ENCODE assay signal across 10 cellular contexts in the genomic region with DNA sequence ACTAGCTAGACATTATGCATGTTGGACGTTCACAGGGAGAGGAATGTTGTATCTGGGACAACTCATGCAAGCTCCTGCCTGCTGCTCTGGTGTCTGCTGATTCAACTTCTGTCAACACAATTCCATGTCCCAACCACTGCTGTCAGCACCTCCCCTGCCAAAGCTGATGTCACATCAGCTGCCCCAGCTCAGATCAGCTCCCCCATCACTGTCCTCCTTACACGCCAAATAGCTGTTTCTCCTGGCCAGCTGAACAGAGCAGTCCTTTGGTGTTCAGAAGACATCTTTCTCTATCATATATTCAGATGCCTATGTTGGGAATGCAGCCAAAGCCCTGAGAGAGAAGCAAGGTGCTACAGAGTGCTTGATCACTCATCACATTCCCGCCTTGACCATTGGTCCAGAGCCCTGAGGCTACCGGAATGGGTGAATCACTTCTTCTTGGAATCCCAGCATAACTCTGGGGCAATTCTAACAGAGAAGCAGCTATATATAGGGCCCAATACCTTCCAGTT.
DNase-seq lines count a peak whose midpoint lies in the region; ATAC-seq, FAIRE-seq and TF ChIP-seq lines count a peak whose summit lies in the region.
"Had no signal": no experiment of that assay in that cellular context is flagged by ENCODE, and none has a peak within 500 bp of the region (broad histone marks: within the 10 kb centered on the region; RNA-seq: fewer than 3 reads in every experiment).

No MANE protein-coding gene starts in this region.

- no peak overlapping the region; the same call in 1 of the 2 replicates for H2AFZ ChIP-seq in SK-N-SH (ENCODE audit: low read depth)

- TF ChIP-seq EP300 in SK-N-SH (IDR thresholded peaks at IDR 0.05; ENCODE audit: borderline replicate concordance in 1 of 2, low read depth in 1 of 2, low read length in 1 of 2) = peak in 1 of 2 experiments; percentile 83; a peak in 2 of 4 replicates

- H3K4me1 ChIP-seq in SK-N-SH (ENCODE audit: control insufficient read depth in 1 of 2, insufficient read depth in 2 of 2, low read depth in 1 of 2, low read length in 1 of 2) (peaks cover 0 to 13% of the 10 kb centered on the region in 2 experiments; a peak in 2 of 4 replicates), psoas muscle (peaks cover 20% of the 10 kb centered on the region), vagina (peaks cover 8% of the 10 kb centered on the region)

- CTCF ChIA-PET in SK-N-SH (lab: Yijun Ruan, JAX) = interaction anchor here (1.1 to 1.7 kb wide), 5 partner anchors 9 to 50 kb away, joined by 3 to 6 read pairs (median 3); no protein-coding TSS in a partner anchor

- no peaks in the 10 kb centered on the region for H3K9me2 ChIP-seq in SK-N-SH

- ATAC-seq in psoas muscle = peak; percentile 96 to 98 (median 96)

- no peak for TF ChIP-seq POLR2A in vagina (IDR thresholded peaks at IDR 0.05)

- no peaks in the 10 kb centered on the region for H4K20me1 ChIP-seq in SK-N-SH (ENCODE audit: insufficient read depth)

- H3K79me2 ChIP-seq in SK-N-SH (ENCODE audit: insufficient read depth) = no peaks in the 10 kb centered on the region

- no peaks in the 10 kb centered on the region for H3K36me3 ChIP-seq in SK-N-SH (replicated peaks in 1 of 2; ENCODE audit: control insufficient read depth in 1 of 2, insufficient read depth in 2 of 2, low read length in 1 of 2)
- H3K36me3 ChIP-seq in psoas muscle (ENCODE audit: insufficient read depth in 1 of 2, low read depth in 1 of 2) = no peaks in the 10 kb centered on the region
- no peaks in the 10 kb centered on the region for H3K36me3 ChIP-seq in vagina

- no peak overlapping the region for H3K9ac ChIP-seq in SK-N-SH

- no peak for TF ChIP-seq RAD21 in SK-N-SH (IDR thresholded peaks at IDR 0.05; ENCODE audit: low read length)

- H3K27me3 ChIP-seq in SK-N-SH (ENCODE audit: insufficient read depth) (no peaks in the 10 kb centered on the region; the same call in 1 of the 2 replicates), psoas muscle (ENCODE audit: insufficient read depth in 3 of 3, low read length in 2 of 3) (no peaks in the 10 kb centered on the region), vagina (no peaks in the 10 kb centered on the region)

- WGBS in SK-N-SH (ENCODE audit: low lambda C conversion rate) = 16% methylated on average over 4 of the region's 4 CpGs
- WGBS in psoas muscle, 3 donors = 23 to 39% (median 30%) methylated on average over 4 of the region's 4 CpGs

- H3K4me3 ChIP-seq in SK-N-SH (ENCODE audit: low read depth in 2 of 2, low read length in 1 of 2) (no peak overlapping the region), foreskin fibroblast (ENCODE audit: low read depth in 1 of 2, low read length in 2 of 2) (no peak overlapping the region), psoas muscle (peak overlapping the region; percentile 8), vagina (no peak overlapping the region)

- TF ChIP-seq CTCF in SK-N-SH (IDR thresholded peaks at IDR 0.05) (no peak), foreskin fibroblast (IDR thresholded peaks at IDR 0.05; ENCODE audit: low read depth, low read length) (no peak), psoas muscle (IDR thresholded peaks at IDR 0.05) (no peak), D721Med (IDR thresholded peaks at IDR 0.05; ENCODE audit: insufficient read depth, missing control alignments) (no peak), vagina (IDR thresholded peaks at IDR 0.05) (no peak)

- peak; percentile 32 for DNase-seq in ELF-1 (ENCODE audit: low read depth, low spot score)
- no peak for DNase-seq in SK-N-SH
- peak; percentile 96 to 97 for DNase-seq in foreskin fibroblast
- peak; percentile 78 to 89 for DNase-seq in psoas muscle
- DNase-seq in SIG-M5 (lab: John Stamatoyannopoulos, UW) = no peak
- no peak for DNase-seq in D721Med (ENCODE audit: insufficient read length, low spot score)
- no peak for DNase-seq in AML-193 (lab: John Stamatoyannopoulos, UW)
- DNase-seq in vagina (ENCODE audit: extremely low spot score in 2 of 2) = no peak
- DNase-seq: activated T-cell treated with anti-CD3 and anti-CD28 coated beads, Interleukin-2, amount 50 U/mL, for 1 hour; DMS53 had no signal

- peak overlapping the region; percentile 56 for H3K4me2 ChIP-seq in SK-N-SH

- H3K27ac ChIP-seq in SK-N-SH (ENCODE audit: low read depth in 2 of 2, low read length in 1 of 2) = peak overlapping the region; percentile 52 to 61
- peak overlapping the region; percentile 86 for H3K27ac ChIP-seq in psoas muscle
- H3K27ac ChIP-seq in vagina = no peak overlapping the region

- peaks cover 15% of the 10 kb centered on the region for H3F3A ChIP-seq in SK-N-SH (replicated peaks; ENCODE audit: insufficient read depth)

- no peak for FAIRE-seq in D721Med (lab: Jason Lieb, UNC)

- intact Hi-C loops in psoas muscle (cut with DNase I) = loop anchor here (2.0 to 5.0 kb wide), 2 partner anchors 73 to 77 kb away; no protein-coding TSS in a partner anchor
- intact Hi-C loops in vagina (cut with DNase I) = no loop called here

- H3K9me3 ChIP-seq in SK-N-SH (no peaks in the 10 kb centered on the region), psoas muscle (no peaks in the 10 kb centered on the region), vagina (no peaks in the 10 kb centered on the region)

- POLR2A ChIA-PET in SK-N-SH (lab: Yijun Ruan, JAX) = no interaction called here

TF ChIP-seq in SK-N-SH, 30 proteins besides CTCF, POLR2A, EP300 and RAD21:
- TF ChIP-seq IRF3 (IDR thresholded peaks at IDR 0.05; ENCODE audit: low read depth, low read length) = no peak
- peak; percentile 26 for TF ChIP-seq TEAD4 (IDR thresholded peaks at IDR 0.05; ENCODE audit: borderline replicate concordance, insufficient read depth)
- TF ChIP-seq ZBTB33 (IDR thresholded peaks at IDR 0.05; ENCODE audit: borderline replicate concordance, low read depth) = 0 out of 2 replicates have a peak, but pooled peaks have one; percentile 61
- TF ChIP-seq SIN3A (IDR thresholded peaks at IDR 0.05; ENCODE audit: borderline replicate concordance, low read depth, low read length) = peak; percentile 32; the same call in 1 of the 2 replicates
- TF ChIP-seq NRF1 (IDR thresholded peaks at IDR 0.05; ENCODE audit: low read depth, low read length) = no peak
- TF ChIP-seq JUND (IDR thresholded peaks at IDR 0.05) = peak; percentile 71
- no peak for TF ChIP-seq ELF1 (IDR thresholded peaks at IDR 0.05)
- peak; percentile 94 for TF ChIP-seq TCF12 (IDR thresholded peaks at IDR 0.05)
- TF ChIP-seq PBX3 (IDR thresholded peaks at IDR 0.05) = peak; percentile 97
- TF ChIP-seq POLR2AphosphoS5 (IDR thresholded peaks at IDR 0.05; ENCODE audit: low read depth, low read length) = peak; percentile 62; the same call in 1 of the 2 replicates
- TF ChIP-seq FOSL2 (IDR thresholded peaks at IDR 0.05; ENCODE audit: borderline replicate concordance, low read depth) = peak; percentile 68
- peak; percentile 88 for TF ChIP-seq NFIC (IDR thresholded peaks at IDR 0.05; ENCODE audit: borderline replicate concordance)
- no peak for TF ChIP-seq CHD2 (IDR thresholded peaks at IDR 0.05; ENCODE audit: low read length, partially characterized antibody)

Comparison
In these comparisons a context has a peak if more than half of its experiments do, and no peak if none do; other contexts are left out.
1. DNase-seq: peak in ELF-1 (single experiment), foreskin fibroblast (2 of 2) and psoas muscle (2 of 2); none in SK-N-SH (single experiment), SIG-M5 (single experiment), D721Med (single experiment), AML-193 (0 of 2) and vagina (0 of 2).